In genomic region chr22:47625531-47626427, GRCh38 we compare ENCODE assay signal across 22 cellular contexts.
DNase-seq lines count a peak whose midpoint lies in the region; ATAC-seq and TF ChIP-seq lines count a peak whose summit lies in the region.
"Had no signal": no experiment of that assay in that cellular context is flagged by ENCODE, and none has a peak within 500 bp of the region (broad histone marks: within the 10 kb centered on the region; RNA-seq: fewer than 3 reads in every experiment).

No MANE protein-coding gene starts in this region.

- H3K36me3 ChIP-seq in right atrium auricular region (no peaks in the 10 kb centered on the region), heart right ventricle (no peaks in the 10 kb centered on the region), trophoblast cell (ENCODE audit: control insufficient read depth in 1 of 2, insufficient read depth in 2 of 2, low read length in 2 of 2) (no peaks in the 10 kb centered on the region)
- H3K36me3 ChIP-seq: BE2C, MG63, Peyer's patch had no signal

- no peak overlapping the region for H3K4me2 ChIP-seq in trophoblast cell (ENCODE audit: low read length)

- H2BK120ac ChIP-seq in trophoblast cell (ENCODE audit: insufficient read depth, low read length, poor library complexity): no peak overlapping the region

- no peak overlapping the region for H4K8ac ChIP-seq in trophoblast cell (ENCODE audit: low read depth, low read length)

- H3K18ac ChIP-seq in trophoblast cell (ENCODE audit: low read length): no peak overlapping the region

- H3K27ac ChIP-seq in right atrium auricular region (no peak overlapping the region), heart right ventricle (no peak overlapping the region), trophoblast cell (ENCODE audit: low read depth, low read length) (no peak overlapping the region)
- H3K27ac ChIP-seq: GM23248, Peyer's patch had no signal

- no peak overlapping the region for H2BK5ac ChIP-seq in trophoblast cell (ENCODE audit: low read depth, low read length, poor library complexity)

- ATAC-seq in heart right ventricle (no peak), sciatic nerve (no peak)
- ATAC-seq: HCT116 had no signal

- H3K23ac ChIP-seq in trophoblast cell (ENCODE audit: low read length): no peak overlapping the region

- no peaks in the 10 kb centered on the region for H3K79me1 ChIP-seq in trophoblast cell (ENCODE audit: low read length)

- H3K79me2 ChIP-seq in trophoblast cell (ENCODE audit: control insufficient read depth, insufficient read depth, low read length, poor library complexity): no peaks in the 10 kb centered on the region

- no peak for TF ChIP-seq CTCF in right atrium auricular region (IDR thresholded peaks at IDR 0.05)
- no peak for TF ChIP-seq CTCF in heart right ventricle (IDR thresholded peaks at IDR 0.05)
- no peak for TF ChIP-seq CTCF in lower leg skin (IDR thresholded peaks at IDR 0.05)

- peak; percentile 44 for DNase-seq in right atrium auricular region (ENCODE audit: low spot score)
- no peak for DNase-seq in heart right ventricle
- peak; percentile 10 to 78 for DNase-seq in lower leg skin (ENCODE audit: low spot score in 2 of 2)
- no peak for DNase-seq in trophoblast cell
- DNase-seq in RKO (ENCODE audit: low spot score): no peak
- no peak for DNase-seq in NCI-H2196 (lab: John Stamatoyannopoulos, UW; ENCODE audit: unreplicated experiment)
- DNase-seq in sciatic nerve (ENCODE audit: low spot score): no peak
- DNase-seq: BE2C; CD4-positive, CD25-positive, alpha-beta regulatory T cell; COR-L47; GDM1; GM23248; Kasumi-1; MG63; NCI-H1048; NCI-H1436 treated with DMSO at 0.1 percent for 48 hours; NCI-H2029; NCI-H2171; NCI-H446 treated with DMSO at 0.1 percent for 48 hours; SHP77 had no signal

- no peak overlapping the region for H2AFZ ChIP-seq in trophoblast cell (ENCODE audit: insufficient read depth, low read length, poor library complexity)
- H2AFZ ChIP-seq: GM23248 had no signal

- no peak overlapping the region for H2AK5ac ChIP-seq in trophoblast cell (ENCODE audit: low read length)

- H3K4me1 ChIP-seq in right atrium auricular region (no peaks in the 10 kb centered on the region), heart right ventricle (no peaks in the 10 kb centered on the region), trophoblast cell (ENCODE audit: control insufficient read depth in 1 of 2, insufficient read depth in 2 of 2, low read length in 2 of 2) (no peaks in the 10 kb centered on the region)
- H3K4me1 ChIP-seq: BE2C, Peyer's patch had no signal

- H3K27me3 ChIP-seq in right atrium auricular region (no peaks in the 10 kb centered on the region), heart right ventricle (peaks cover 0 to 58% (median 35%) of the 10 kb centered on the region in 7 donors), trophoblast cell (ENCODE audit: insufficient read depth, low read length) (no peaks in the 10 kb centered on the region)
- H3K27me3 ChIP-seq: BE2C, MG63, Peyer's patch had no signal

- 75 to 80% methylated on average over 30 of the region's 30 CpGs for WGBS in heart right ventricle, 2 donors
- 81 to 83% methylated on average over 30 of the region's 30 CpGs for WGBS in lower leg skin, 2 donors
- WGBS in trophoblast cell (ENCODE audit: extremely low coverage, insufficient coverage, insufficient read length): no CpG with 5 or more reads among the region's 30 CpGs

- H4K12ac ChIP-seq in trophoblast cell (ENCODE audit: low read depth, low read length): no peak overlapping the region

- intact Hi-C loops in heart right ventricle (cut with DNase I): no loop called here
- intact Hi-C loops in lower leg skin (cut with DNase I; ENCODE audit: low total_unique reads): no loop called here
- intact Hi-C loops in sciatic nerve (cut with DNase I): no loop called here

- no peak overlapping the region for H2BK12ac ChIP-seq in trophoblast cell (ENCODE audit: low read length)

- no peak overlapping the region for H3K14ac ChIP-seq in trophoblast cell (ENCODE audit: low read length)

- H3K4me3 ChIP-seq in right atrium auricular region: no peak overlapping the region
- H3K4me3 ChIP-seq in heart right ventricle: no peak overlapping the region
- H3K4me3 ChIP-seq in lower leg skin (ENCODE audit: low read depth, poor library complexity, severe bottlenecking): no peak overlapping the region
- peak overlapping the region; percentile 26 for H3K4me3 ChIP-seq in trophoblast cell (ENCODE audit: low read depth, low read length)
- H3K4me3 ChIP-seq: GM23248, MG63, Peyer's patch had no signal

- no peak overlapping the region for H3K9ac ChIP-seq in trophoblast cell (ENCODE audit: low read length)
- H3K9ac ChIP-seq: GM23248 had no signal

- H4K91ac ChIP-seq in trophoblast cell (ENCODE audit: low read depth, low read length): no peak overlapping the region

- no peak overlapping the region for H3K4ac ChIP-seq in trophoblast cell (ENCODE audit: low read depth, low read length)

- H3K9me3 ChIP-seq in right atrium auricular region: no peaks in the 10 kb centered on the region
- H3K9me3 ChIP-seq in heart right ventricle: no peaks in the 10 kb centered on the region
- H3K9me3 ChIP-seq in trophoblast cell (ENCODE audit: insufficient read depth, low read depth, low read length): peaks cover 42% of the 10 kb centered on the region
- H3K9me3 ChIP-seq: MG63, Peyer's patch had no signal

- no peak for TF ChIP-seq POLR2A in lower leg skin (IDR thresholded peaks at IDR 0.05)

Comparison
In these comparisons a context has a peak if more than half of its experiments do, and no peak if none do; other contexts are left out.
1. DNase-seq: peak in right atrium auricular region (single experiment) and lower leg skin (2 of 2); none in heart right ventricle (0 of 2), trophoblast cell (0 of 2), RKO (single experiment), NCI-H2196 (single experiment) and sciatic nerve (single experiment).